18 cellular contexts compared by ENCODE assay signal in genomic region chr20:30487947-30488926, GRCh38.
DNase-seq lines count a peak whose midpoint lies in the region; ATAC-seq and TF ChIP-seq lines count a peak whose summit lies in the region.
"Had no signal": no experiment of that assay in that cellular context is flagged by ENCODE, and none has a peak within 500 bp of the region (broad histone marks: within the 10 kb centered on the region; RNA-seq: fewer than 3 reads in every experiment).

No MANE protein-coding gene starts in this region.

- DNase-seq in left ventricle myocardium inferior (no peak), heart left ventricle (no peak), esophagus muscularis mucosa (ENCODE audit: extremely low spot score) (peak; percentile 70), mesenteric fat pad (ENCODE audit: low spot score) (peak; percentile 86)
- DNase-seq in activated effector memory CD4-positive, alpha-beta T cell treated with Interleukin-2 at 50 U/mL for 16 hours: no peak
- DNase-seq: CD4-positive, alpha-beta T cell; DMS153; HFFc6; IMR-90; NCI-H1417 treated with DMSO at 0.1 percent for 48 hours; NCI-H187 treated with DMSO at 0.1 percent for 48 hours; NCI-H226; NCI-H526 had no signal

- H3K4me3 ChIP-seq in left ventricle myocardium inferior (peak overlapping the region; percentile 44), heart left ventricle (peak overlapping the region in 2 of 12 donors; percentile 10 to 17), esophagus muscularis mucosa (peak overlapping the region in 1 of 4 donors; percentile 36)
- H3K4me3 ChIP-seq: A549, GM12878 had no signal

- H3K9me3 ChIP-seq in left ventricle myocardium inferior (replicated peaks) (peaks cover 44% of the 10 kb centered on the region), heart left ventricle (peaks cover 0 to 32% (median 0%) of the 10 kb centered on the region in 12 donors), esophagus muscularis mucosa (peaks cover 0 to 45% (median 8%) of the 10 kb centered on the region in 4 donors)

- no peak for TF ChIP-seq POLR2A in heart left ventricle (IDR thresholded peaks at IDR 0.05)
- TF ChIP-seq POLR2A in esophagus muscularis mucosa (IDR thresholded peaks at IDR 0.05; ENCODE audit: low read depth): no peak

- H3K36me3 ChIP-seq in left ventricle myocardium inferior: no peaks in the 10 kb centered on the region
- H3K36me3 ChIP-seq in heart left ventricle: no peaks in the 10 kb centered on the region
- H3K36me3 ChIP-seq in esophagus muscularis mucosa: no peaks in the 10 kb centered on the region

- ATAC-seq in heart left ventricle: no peak
- no peak for ATAC-seq in GM18517 (IDR thresholded peaks at IDR 0.05; ENCODE audit: unreplicated experiment)
- no peak for ATAC-seq in GM19351 (IDR thresholded peaks at IDR 0.05; ENCODE audit: unreplicated experiment)
- ATAC-seq: A549, GM12878 had no signal

- H3K27me3 ChIP-seq in left ventricle myocardium inferior (ENCODE audit: low read depth) (peaks cover 39% of the 10 kb centered on the region), heart left ventricle (peaks cover 0 to 36% (median 13%) of the 10 kb centered on the region in 9 donors), esophagus muscularis mucosa (peaks cover 0 to 49% (median 6%) of the 10 kb centered on the region in 4 donors)

- TF ChIP-seq EP300 in esophagus muscularis mucosa (IDR thresholded peaks at IDR 0.05): no peak

- TF ChIP-seq CTCF in left ventricle myocardium inferior (IDR thresholded peaks at IDR 0.05; ENCODE audit: borderline replicate concordance): no peak
- no peak for TF ChIP-seq CTCF in heart left ventricle (IDR thresholded peaks at IDR 0.05)
- no peak for TF ChIP-seq CTCF in esophagus muscularis mucosa (IDR thresholded peaks at IDR 0.05)

- intact Hi-C loops in left ventricle myocardium inferior (cut with micrococcal nuclease) (no loop called here), heart left ventricle (cut with DNase I) (loop anchor here in 1 of 10 donors (5.0 kb wide), 1 partner anchor 49 kb away; no protein-coding TSS in a partner anchor), esophagus muscularis mucosa (cut with DNase I) (no loop called here)

- H3K27ac ChIP-seq in left ventricle myocardium inferior (replicated peaks) (no peak overlapping the region), heart left ventricle (no peak overlapping the region), esophagus muscularis mucosa (replicated peaks in 1 of 4) (no peak overlapping the region)
- H3K27ac ChIP-seq: A549 had no signal

- H3K4me1 ChIP-seq in left ventricle myocardium inferior (no peaks in the 10 kb centered on the region), heart left ventricle (no peaks in the 10 kb centered on the region), esophagus muscularis mucosa (peaks cover 0 to 15% (median 2%) of the 10 kb centered on the region in 4 donors)
- H3K4me1 ChIP-seq: A549, Caco-2 had no signal

- 26 to 69% (median 49%) methylated on average over 58 to 97 of the region's 97 CpGs for whole genome bisulfite sequencing in heart left ventricle, 4 donors
- WGBS in esophagus muscularis mucosa: 55% methylated on average over 28 of the region's 97 CpGs

Comparison
In these comparisons a context has a peak if more than half of its experiments do, and no peak if none do; other contexts are left out.
1. DNase-seq: peak in esophagus muscularis mucosa (single experiment) and mesenteric fat pad (single experiment); none in left ventricle myocardium inferior (single experiment), heart left ventricle (0 of 5) and activated effector memory CD4-positive, alpha-beta T cell treated with Interleukin-2 at 50 U/mL for 16 hours (single experiment).